In genomic region chr10:100728928-100729876, GRCh38 we compare ENCODE assay signal across 1 cellular context.
TF ChIP-seq lines count a peak whose summit lies in the region.

No MANE protein-coding gene starts in this region.

TF ChIP-seq in HepG2, 621 proteins besides CTCF, POLR2A, EP300 and RAD21 (continued from another document):
- TF ChIP-seq ZNF281 (CRISPR knock-in tag; IDR thresholded peaks at IDR 0.05; ENCODE audit: borderline replicate concordance) (no peak), THYN1 (CRISPR knock-in tag; IDR thresholded peaks at IDR 0.05; ENCODE audit: borderline replicate concordance, low read depth) (no peak), ZNF724P (CRISPR knock-in tag; IDR thresholded peaks at IDR 0.05; ENCODE audit: borderline replicate concordance) (no peak), RBM39 (IDR thresholded peaks at IDR 0.05; ENCODE audit: low read depth, low read length, poor library complexity, severe bottlenecking) (peak; percentile 3), XRCC5 (optimal IDR thresholded peaks at IDR 0.05; ENCODE audit: low read length) (peak; percentile 66), MAX (IDR thresholded peaks at IDR 0.05) (peak; percentile 18; the same call in 1 of the 2 replicates)
TF ChIP-seq in HepG2: peak in this region for 9.
